In genomic region chr2:223501604-223502003, GRCh38 we compare ENCODE assay signal across 1 cellular context.
TF ChIP-seq lines count a peak whose summit lies in the region.

No MANE protein-coding gene starts in this region.

TF ChIP-seq in HepG2, 621 proteins besides CTCF, POLR2A, EP300 and RAD21 (continued from another document):
- no peak for TF ChIP-seq ZNF431 (CRISPR knock-in tag; IDR thresholded peaks at IDR 0.05; ENCODE audit: borderline replicate concordance, low read depth)
- no peak for TF ChIP-seq HMGXB3 (CRISPR knock-in tag; IDR thresholded peaks at IDR 0.05; ENCODE audit: borderline replicate concordance)
- no peak for TF ChIP-seq TOPORS (CRISPR knock-in tag; IDR thresholded peaks at IDR 0.05)
- TF ChIP-seq SNAI1 (CRISPR knock-in tag; IDR thresholded peaks at IDR 0.05; ENCODE audit: borderline replicate concordance): no peak
- no peak for TF ChIP-seq GRHL1 (CRISPR knock-in tag; conservative IDR thresholded peaks at IDR 0.05)
- no peak for TF ChIP-seq ZSCAN29 (CRISPR knock-in tag; conservative IDR thresholded peaks at IDR 0.05)
- TF ChIP-seq ZNF615 (CRISPR knock-in tag; IDR thresholded peaks at IDR 0.05; ENCODE audit: borderline replicate concordance): no peak
- no peak for TF ChIP-seq ZKSCAN8 (CRISPR knock-in tag; IDR thresholded peaks at IDR 0.05; ENCODE audit: borderline replicate concordance)
- no peak for TF ChIP-seq ZC3H4 (CRISPR knock-in tag; IDR thresholded peaks at IDR 0.05; ENCODE audit: borderline replicate concordance)
- TF ChIP-seq HOXA7 (CRISPR knock-in tag; IDR thresholded peaks at IDR 0.05): no peak
